ENCODE assay signal across 10 cellular contexts in genomic region chr10:27529010-27529783, GRCh38. TPM values are rescaled to one million over a fixed set of nuclear protein-coding genes. Genes with fewer than 3 reads are reported as not detected.
DNase-seq lines count a peak whose midpoint lies in the region; ATAC-seq and TF ChIP-seq lines count a peak whose summit lies in the region.
"Had no signal": no experiment of that assay in that cellular context is flagged by ENCODE, and none has a peak within 500 bp of the region (broad histone marks: within the 10 kb centered on the region; RNA-seq: fewer than 3 reads in every experiment).

No MANE protein-coding gene starts in this region.

- H4K20me1 ChIP-seq in BLaER1 treated with 17β-estradiol and CSF1 and Interleukin-3, amounts not matched to agents 10 nM and 100 nM: peaks cover 0 to 68% (median 34%) of the 10 kb centered on the region in 11 experiments; a peak in 15 of 22 replicates

- no peak overlapping the region for H3K9ac ChIP-seq in BLaER1 treated with 17β-estradiol and CSF1 and Interleukin-3, amounts not matched to agents 10 nM and 100 nM
- no peak overlapping the region for H3K9ac ChIP-seq in adipocyte (ENCODE audit: low read length)

- peaks cover 7% of the 10 kb centered on the region; the same call in 1 of the 2 replicates for H3K36me3 Mint-ChIP-seq in HFFc6 (ENCODE audit: low read depth)
- peaks cover 7% of the 10 kb centered on the region for H3K36me3 Mint-ChIP-seq in mesothelial cell of epicardium

- peaks cover 0 to 2% (median 0%) of the 10 kb centered on the region in 11 experiments; a peak in 1 of 22 replicates for H3K9me3 ChIP-seq in BLaER1 treated with 17β-estradiol and CSF1 and Interleukin-3, amounts not matched to agents 10 nM and 100 nM (replicated peaks in 1 of 11)
- H3K9me3 ChIP-seq in adipocyte (ENCODE audit: control insufficient read depth, low read length): no peaks in the 10 kb centered on the region
- H3K9me3 ChIP-seq in ovary: no peaks in the 10 kb centered on the region

- WGBS in ovary, 3 donors: 94 to 97% (median 94%) methylated on average over 3 of the region's 3 CpGs

- no peak overlapping the region for H3K4me3 ChIP-seq in BLaER1 treated with 17β-estradiol and CSF1 and Interleukin-3, amounts not matched to agents 10 nM and 100 nM
- H3K4me3 ChIP-seq in adipocyte (ENCODE audit: low read length) (no peak overlapping the region), ovary (no peak overlapping the region)

- H3K4me2 ChIP-seq in BLaER1 treated with 17β-estradiol and CSF1 and Interleukin-3, amounts not matched to agents 10 nM and 100 nM: peak overlapping the region in 5 of 11 experiments; percentile 3 to 54 (median 36); a peak in 9 of 22 replicates

- intact Hi-C loops in ovary (cut with DNase I): no loop called here

- ATAC-seq in GM19035 (IDR thresholded peaks at IDR 0.05; ENCODE audit: unreplicated experiment): no peak
- ATAC-seq: activated CD8-positive, alpha-beta memory T cell treated with anti-CD3 and anti-CD28 coated beads, Interleukin-2, amount 10 ng/mL, durations not matched to agents 7 days and 5 days had no signal

- no peak overlapping the region for H3K4me3 Mint-ChIP-seq in HFFc6
- H3K4me3 Mint-ChIP-seq in mesothelial cell of epicardium: no peak overlapping the region
- H3K4me3 Mint-ChIP-seq: activated CD8-positive, alpha-beta memory T cell treated with anti-CD3 and anti-CD28 coated beads, Interleukin-2, amount 10 ng/mL, durations not matched to agents 7 days and 5 days had no signal

- H3K4me1 Mint-ChIP-seq in HFFc6 (ENCODE audit: low read depth) (peaks cover 64% of the 10 kb centered on the region), mesothelial cell of epicardium (peaks cover 32% of the 10 kb centered on the region)

- peaks cover 31 to 75% (median 45%) of the 10 kb centered on the region in 11 experiments for H3K36me3 ChIP-seq in BLaER1 treated with 17β-estradiol and CSF1 and Interleukin-3, amounts not matched to agents 10 nM and 100 nM
- H3K36me3 ChIP-seq in adipocyte (ENCODE audit: control insufficient read depth, insufficient read depth, low read length, severe bottlenecking) (peaks cover 9% of the 10 kb centered on the region), ovary (no peaks in the 10 kb centered on the region)

- no peak for TF ChIP-seq EP300 in ovary (IDR thresholded peaks at IDR 0.05)

- H3K9me3 Mint-ChIP-seq in HFFc6 (no peaks in the 10 kb centered on the region), mesothelial cell of epicardium (no peaks in the 10 kb centered on the region)

- TF ChIP-seq POLR2A in ovary (IDR thresholded peaks at IDR 0.05): no peak

- H3K27ac Mint-ChIP-seq in HFFc6: peak overlapping the region; percentile 47
- peak overlapping the region; percentile 31 for H3K27ac Mint-ChIP-seq in mesothelial cell of epicardium
- H3K27ac Mint-ChIP-seq: activated CD8-positive, alpha-beta memory T cell treated with anti-CD3 and anti-CD28 coated beads, Interleukin-2, amount 10 ng/mL, durations not matched to agents 7 days and 5 days had no signal

- no peak for TF ChIP-seq CTCF in HFFc6 (IDR thresholded peaks at IDR 0.05)
- TF ChIP-seq CTCF in mesothelial cell of epicardium (IDR thresholded peaks at IDR 0.05; ENCODE audit: unreplicated experiment): no peak
- no peak for TF ChIP-seq CTCF in ovary (IDR thresholded peaks at IDR 0.05)
- no peak for TF ChIP-seq CTCF in GM13976 (IDR thresholded peaks at IDR 0.05; ENCODE audit: borderline replicate concordance, control extremely low read depth, extremely low read depth, insufficient read depth, missing control alignments)

- H3K27ac ChIP-seq in BLaER1 treated with 17β-estradiol and CSF1 and Interleukin-3, amounts not matched to agents 10 nM and 100 nM: peak overlapping the region in 8 of 11 experiments; percentile 8 to 57 (median 34); a peak in 8 of 22 replicates
- no peak overlapping the region for H3K27ac ChIP-seq in ovary

- DNase-seq in HFFc6: no peak
- DNase-seq in adipocyte (ENCODE audit: low read depth): peak; percentile 36
- DNase-seq in mesothelial cell of epicardium (ENCODE audit: low spot score in 2 of 2, unreplicated experiment in 2 of 2): no peak
- DNase-seq in SIG-M5 (lab: John Stamatoyannopoulos, UW): no peak
- no peak for DNase-seq in ovary
- no peak for DNase-seq in GM13976 (ENCODE audit: low spot score)
- DNase-seq: activated CD8-positive, alpha-beta memory T cell treated with anti-CD3 and anti-CD28 coated beads, Interleukin-2, amount 10 ng/mL, durations not matched to agents 7 days and 5 days; NCI-H1417 treated with DMSO at 0.1 percent for 48 hours had no signal

- H3K27me3 Mint-ChIP-seq in HFFc6 (ENCODE audit: insufficient read depth): no peaks in the 10 kb centered on the region
- H3K27me3 Mint-ChIP-seq in mesothelial cell of epicardium (ENCODE audit: low read depth): no peaks in the 10 kb centered on the region
- H3K27me3 Mint-ChIP-seq: activated CD8-positive, alpha-beta memory T cell treated with anti-CD3 and anti-CD28 coated beads, Interleukin-2, amount 10 ng/mL, durations not matched to agents 7 days and 5 days had no signal

- H3K27me3 ChIP-seq in BLaER1 treated with 17β-estradiol and CSF1 and Interleukin-3, amounts not matched to agents 10 nM and 100 nM: no peaks in the 10 kb centered on the region
- H3K27me3 ChIP-seq in adipocyte (replicated peaks; ENCODE audit: control insufficient read depth, insufficient read depth, low read length) (no peaks in the 10 kb centered on the region), ovary (no peaks in the 10 kb centered on the region)

- in situ Hi-C loops in GM13976 (cut with MboI; ENCODE audit: low sequenced_read_pairs, unreplicated experiment): no loop called here

- H3K4me1 ChIP-seq in BLaER1 treated with 17β-estradiol and CSF1 and Interleukin-3, amounts not matched to agents 10 nM and 100 nM: peaks cover 0 to 56% (median 8%) of the 10 kb centered on the region in 10 experiments; a peak in 16 of 20 replicates
- peaks cover 34% of the 10 kb centered on the region for H3K4me1 ChIP-seq in adipocyte (ENCODE audit: control insufficient read depth, insufficient read depth, low read length)
- peaks cover 2% of the 10 kb centered on the region for H3K4me1 ChIP-seq in ovary (ENCODE audit: insufficient read depth)

RNA-seq across cellular contexts. Expression of gene RAB18, which starts 25.1 kb away (rescaled TPM):
- total RNA-seq in HFFc6 (2021; fragmentation: NEBNext Ultra II Directional; extraction: Animal tissue kit (Norgen Biotek cat#: 25700)): 100 to 1,000 TPM; 122 to 164 (median 144) TPM
- total RNA-seq in mesothelial cell of epicardium: 88.4 to 93.7 TPM (median 91.9 TPM) in 3 replicates
- 10 to 100 TPM; 27.5 to 92.0 (median 83.6) TPM for total RNA-seq in ovary
- polyA plus RNA-seq in ovary: 10 to 100 TPM; 23.9 to 98.4 TPM

Comparison
In these comparisons a context has a peak if more than half of its experiments do, and no peak if none do; other contexts are left out.
1. H3K27ac ChIP-seq: peak in BLaER1 treated with 17β-estradiol and CSF1 and Interleukin-3, amounts not matched to agents 10 nM and 100 nM (8 of 11); none in ovary (0 of 2).